Comparison of ENCODE assay signal across 16 cellular contexts in the genomic region with DNA sequence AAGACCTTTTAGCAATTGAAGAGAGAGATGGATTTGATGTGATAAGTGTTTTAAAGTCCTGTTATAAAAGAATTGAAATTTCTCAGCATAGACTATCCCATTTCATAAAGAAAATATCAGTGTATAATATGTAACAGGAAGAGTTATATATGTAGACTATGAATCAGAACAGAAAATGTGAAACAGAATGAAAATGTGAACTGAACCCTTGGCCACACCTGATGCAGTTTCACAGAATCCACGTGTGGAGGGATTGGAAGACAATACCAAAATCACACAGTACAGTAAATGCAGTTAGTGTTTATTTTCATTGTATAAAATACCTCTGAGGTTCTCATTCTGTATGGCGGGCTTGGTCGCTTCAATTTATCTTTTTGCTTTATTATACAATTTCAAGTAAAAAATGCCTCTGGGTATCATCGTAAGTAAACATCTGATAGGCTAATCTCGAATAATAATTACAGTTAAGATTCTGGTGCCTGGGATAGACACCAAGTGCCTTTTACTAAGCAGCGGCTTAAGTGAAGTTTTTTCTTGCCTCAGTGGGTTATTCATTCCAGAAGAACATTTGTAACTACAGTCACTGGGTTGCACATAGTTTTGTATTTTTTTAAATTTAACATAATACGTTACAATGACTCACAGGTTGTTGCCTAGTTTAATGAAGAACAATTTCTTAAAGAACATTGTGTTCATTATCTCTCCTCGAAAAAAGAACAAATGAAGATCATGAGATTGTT. TPM values are rescaled to one million over a fixed set of nuclear protein-coding genes. Genes with fewer than 3 reads are reported as not detected.
DNase-seq lines count a peak whose midpoint lies in the region; ATAC-seq and TF ChIP-seq lines count a peak whose summit lies in the region.
"Had no signal": no experiment of that assay in that cellular context is flagged by ENCODE, and none has a peak within 500 bp of the region (broad histone marks: within the 10 kb centered on the region; RNA-seq: fewer than 3 reads in every experiment).

No MANE protein-coding gene starts in this region.

- peak overlapping the region; percentile 45 for H3K27ac ChIP-seq in KOPT-K1 (ENCODE audit: low read depth, low read length, poor library complexity, severe bottlenecking)
- H3K27ac ChIP-seq in RWPE1 = no peak overlapping the region

- TF ChIP-seq CTCF in RWPE1 (conservative IDR thresholded peaks at IDR 0.05; ENCODE audit: low read depth) = no peak

- H3K36me3 Mint-ChIP-seq in activated naive CD4-positive, alpha-beta T cell treated with anti-CD3 and anti-CD28 coated beads, Interleukin-2, amount 10 ng/mL, durations not matched to agents 7 days and 5 days = peaks cover 21% of the 10 kb centered on the region
- peaks cover 4 to 50% of the 10 kb centered on the region in 2 donors for H3K36me3 Mint-ChIP-seq in activated naive CD4-positive, alpha-beta T cell treated with anti-CD3 and anti-CD28 coated beads, Interleukin-2, amount 50 U/mL, for 72 hours
- no peaks in the 10 kb centered on the region for H3K36me3 Mint-ChIP-seq in stimulated activated memory B cell treated with anti-CD40 and anti-IgM and Interleukin-4, amounts not matched to agents 10 μg/mL and 1 μg/mL and 100 μg/mL, for 72 hours

- H3K9me3 Mint-ChIP-seq in activated naive CD4-positive, alpha-beta T cell treated with anti-CD3 and anti-CD28 coated beads, Interleukin-2, amount 10 ng/mL, durations not matched to agents 7 days and 5 days = peaks cover 14% of the 10 kb centered on the region
- H3K9me3 Mint-ChIP-seq in activated naive CD4-positive, alpha-beta T cell treated with anti-CD3 and anti-CD28 coated beads, Interleukin-2, amount 50 U/mL, for 72 hours = peaks cover 4 to 24% of the 10 kb centered on the region in 2 donors
- H3K9me3 Mint-ChIP-seq in stimulated activated memory B cell treated with anti-CD40 and anti-IgM and Interleukin-4, amounts not matched to agents 10 μg/mL and 1 μg/mL and 100 μg/mL, for 72 hours = no peaks in the 10 kb centered on the region

- H3K4me1 Mint-ChIP-seq in activated naive CD4-positive, alpha-beta T cell treated with anti-CD3 and anti-CD28 coated beads, Interleukin-2, amount 10 ng/mL, durations not matched to agents 7 days and 5 days = peaks cover 64% of the 10 kb centered on the region
- peaks cover 49% of the 10 kb centered on the region for H3K4me1 Mint-ChIP-seq in stimulated activated memory B cell treated with anti-CD40 and anti-IgM and Interleukin-4, amounts not matched to agents 10 μg/mL and 1 μg/mL and 100 μg/mL, for 72 hours

- CTCF ChIA-PET in activated naive CD4-positive, alpha-beta T cell treated with anti-CD3 and anti-CD28 coated beads, Interleukin-2, amount 10 ng/mL, durations not matched to agents 7 days and 5 days (lab: Charles Lee) = interaction anchor here (1.2 to 1.9 kb wide), 3 partner anchors 11 to 18 kb away, joined by 4 to 8 read pairs (median 5); partner anchors contain the start of gene SLAMF1
- CTCF ChIA-PET in RWPE1 (lab: Yijun Ruan, JAX) = no interaction called here

- no peaks in the 10 kb centered on the region for H3K36me3 ChIP-seq in KOPT-K1 (ENCODE audit: insufficient read depth, low read length)
- H3K36me3 ChIP-seq: left lung had no signal

- no peak overlapping the region for H3K4me3 Mint-ChIP-seq in activated naive CD4-positive, alpha-beta T cell treated with anti-CD3 and anti-CD28 coated beads, Interleukin-2, amount 10 ng/mL, durations not matched to agents 7 days and 5 days
- no peak overlapping the region for H3K4me3 Mint-ChIP-seq in stimulated activated memory B cell treated with anti-CD40 and anti-IgM and Interleukin-4, amounts not matched to agents 10 μg/mL and 1 μg/mL and 100 μg/mL, for 72 hours

- H3K27ac Mint-ChIP-seq in activated naive CD4-positive, alpha-beta T cell treated with anti-CD3 and anti-CD28 coated beads, Interleukin-2, amount 10 ng/mL, durations not matched to agents 7 days and 5 days = peak overlapping the region; percentile 68
- peak overlapping the region; percentile 80 to 84 for H3K27ac Mint-ChIP-seq in activated naive CD4-positive, alpha-beta T cell treated with anti-CD3 and anti-CD28 coated beads, Interleukin-2, amount 50 U/mL, for 72 hours
- H3K27ac Mint-ChIP-seq in stimulated activated memory B cell treated with anti-CD40 and anti-IgM and Interleukin-4, amounts not matched to agents 10 μg/mL and 1 μg/mL and 100 μg/mL, for 72 hours = peak overlapping the region; percentile 55

- POLR2A ChIA-PET in RWPE1 (lab: Yijun Ruan, JAX; ENCODE audit: low non-redundant PET) = no interaction called here

- DNase-seq in activated naive CD4-positive, alpha-beta T cell treated with anti-CD3 and anti-CD28 coated beads, Interleukin-2, amount 10 ng/mL, durations not matched to agents 7 days and 5 days = no peak
- no peak for DNase-seq in activated naive CD4-positive, alpha-beta T cell treated with anti-CD3 and anti-CD28 coated beads, Interleukin-2, amount 50 U/mL, for 16 hours
- DNase-seq in activated naive CD4-positive, alpha-beta T cell treated with anti-CD3 and anti-CD28 coated beads, Interleukin-2, amount 50 U/mL, for 72 hours (ENCODE audit: low spot score in 2 of 2) = no peak
- DNase-seq in NCI-H1092 (lab: John Stamatoyannopoulos, UW) (no peak), inferior parietal cortex (ENCODE audit: extremely low spot score) (no peak), RWPE1 (ENCODE audit: low spot score) (no peak)
- DNase-seq: activated CD8-positive, alpha-beta memory T cell treated with anti-CD3 and anti-CD28 coated beads, Interleukin-2, amount 50 U/mL, for 48 hours; DMS153; KBM-7; left lung; NCI-H187; NCI-H82 had no signal

- ATAC-seq in activated naive CD4-positive, alpha-beta T cell treated with anti-CD3 and anti-CD28 coated beads, Interleukin-2, amount 50 U/mL, for 72 hours = peak; percentile 72 to 86
- ATAC-seq in stimulated activated memory B cell treated with anti-CD40 and anti-IgM and Interleukin-4, amounts not matched to agents 10 μg/mL and 1 μg/mL and 100 μg/mL, for 72 hours = no peak
- ATAC-seq: Right ventricle myocardium inferior had no signal

- peaks cover 9% of the 10 kb centered on the region for H3K9me3 ChIP-seq in KOPT-K1 (ENCODE audit: insufficient read depth, low read length, poor library complexity, severe bottlenecking)
- H3K9me3 ChIP-seq: left lung had no signal

- H3K27me3 Mint-ChIP-seq in activated naive CD4-positive, alpha-beta T cell treated with anti-CD3 and anti-CD28 coated beads, Interleukin-2, amount 10 ng/mL, durations not matched to agents 7 days and 5 days = no peaks in the 10 kb centered on the region
- no peaks in the 10 kb centered on the region for H3K27me3 Mint-ChIP-seq in stimulated activated memory B cell treated with anti-CD40 and anti-IgM and Interleukin-4, amounts not matched to agents 10 μg/mL and 1 μg/mL and 100 μg/mL, for 72 hours

RNA-seq across cellular contexts. Expression of gene SLAMF1, which starts 10.1 kb away (rescaled TPM):
- 10 to 100 TPM; 84.3 to 96.3 TPM for total RNA-seq in activated naive CD4-positive, alpha-beta T cell treated with anti-CD3 and anti-CD28 coated beads, Interleukin-2, amount 50 U/mL, for 72 hours
- total RNA-seq: astrocyte had no signal

RNA-seq across cellular contexts. Expression of gene CD48, which starts 54.7 kb away (rescaled TPM):
- total RNA-seq in activated naive CD4-positive, alpha-beta T cell treated with anti-CD3 and anti-CD28 coated beads, Interleukin-2, amount 50 U/mL, for 72 hours = 100 to 1,000 TPM; 231 to 236 TPM
- total RNA-seq: astrocyte had no signal
